1 cellular context compared by ENCODE assay signal in the genomic region with DNA sequence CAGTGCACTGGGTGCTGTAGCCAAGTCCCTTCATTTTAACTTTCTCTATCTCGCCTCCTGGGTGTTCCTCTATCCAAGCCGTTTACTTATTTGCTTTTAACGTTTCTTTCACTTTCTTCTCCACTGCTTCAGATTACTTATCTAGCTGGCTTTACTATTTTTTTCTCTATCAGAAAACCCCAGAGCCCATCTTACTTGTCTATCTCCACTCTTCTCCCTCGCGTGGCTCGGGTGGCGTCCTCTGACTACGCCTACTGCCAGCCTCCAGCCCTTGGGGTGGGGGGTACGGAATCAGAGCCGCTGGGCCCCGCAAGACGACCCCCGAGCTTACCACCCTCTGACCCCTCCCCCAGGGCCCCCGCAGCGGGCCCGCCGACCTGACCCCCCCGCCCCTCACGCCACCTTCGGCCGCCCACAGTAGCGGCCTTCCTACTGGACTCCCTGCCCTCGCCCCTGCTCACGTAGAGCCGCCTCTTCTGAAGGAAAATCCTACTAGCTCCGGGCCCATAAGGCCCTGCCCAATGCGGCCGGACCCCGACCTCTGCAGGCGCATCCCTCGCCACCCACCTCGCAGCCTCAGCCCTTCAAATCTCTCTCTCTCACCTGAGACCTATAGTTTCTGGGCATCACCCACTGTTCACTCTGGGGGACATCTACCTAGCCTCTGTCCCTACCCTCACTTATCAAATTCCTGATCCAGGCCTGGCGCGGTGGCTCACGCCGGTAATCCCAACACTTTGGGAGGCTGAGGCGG.
A peak's percentile ranks its signal among the peaks of the same experiment; 100 is the strongest.
TF ChIP-seq lines count a peak whose summit lies in the region.

No MANE protein-coding gene starts in this region.

TF ChIP-seq in HepG2, 621 proteins besides CTCF, POLR2A, EP300 and RAD21 (continued from another document and continues in another):
- TF ChIP-seq ZBED4 (CRISPR knock-in tag; IDR thresholded peaks at IDR 0.05; ENCODE audit: borderline replicate concordance) (peak; percentile 77; the same call in 1 of the 2 replicates), ZSCAN25 (CRISPR knock-in tag; IDR thresholded peaks at IDR 0.05) (peak; percentile 90; the same call in 1 of the 2 replicates), SIN3A (IDR thresholded peaks at IDR 0.05; ENCODE audit: borderline replicate concordance, low read depth, low read length) (peak; percentile 42; the same call in 1 of the 2 replicates), YY1 (IDR thresholded peaks at IDR 0.05; ENCODE audit: insufficient read depth, insufficient replicate concordance, low read depth, low read length) (peak; percentile 42), HDAC2 (CRISPR knock-in tag; IDR thresholded peaks at IDR 0.05) (0 out of 2 replicates have a peak, but pooled peaks have one; percentile 46), MXI1 (IDR thresholded peaks at IDR 0.05; ENCODE audit: borderline replicate concordance, low read depth, low read length) (peak; percentile 57; the same call in 1 of the 3 replicates), ZBTB40 (IDR thresholded peaks at IDR 0.05) (no peak), ZBTB40 (CRISPR knock-in tag; IDR thresholded peaks at IDR 0.05) (0 out of 2 replicates have a peak, but pooled peaks have one; percentile 23), ZFX (CRISPR knock-in tag; IDR thresholded peaks at IDR 0.05; ENCODE audit: low read depth) (peak; percentile 83), SOX13 (IDR thresholded peaks at IDR 0.05) (no peak), SOX13 (CRISPR knock-in tag; conservative IDR thresholded peaks at IDR 0.05 in 1 of 2, IDR thresholded peaks at IDR 0.05 in 1 of 2) (0 out of 4 replicates have a peak, but pooled peaks of 1 of the 2 experiments have one; percentile 20), ZNF17 (CRISPR knock-in tag; IDR thresholded peaks at IDR 0.05) (no peak), ZNF382 (CRISPR knock-in tag; IDR thresholded peaks at IDR 0.05; ENCODE audit: borderline replicate concordance) (no peak), MAZ (IDR thresholded peaks at IDR 0.05; ENCODE audit: borderline replicate concordance, low read depth, low read length) (0 out of 2 replicates have a peak, but pooled peaks have one; percentile 30), MAZ (CRISPR knock-in tag; IDR thresholded peaks at IDR 0.05; ENCODE audit: low read depth) (no peak), HES4 (CRISPR knock-in tag; IDR thresholded peaks at IDR 0.05; ENCODE audit: borderline replicate concordance) (0 out of 2 replicates have a peak, but pooled peaks have one; percentile 48), FOXO1 (CRISPR knock-in tag; IDR thresholded peaks at IDR 0.05) (peak; percentile 23; the same call in 1 of the 2 replicates), ADNP (CRISPR knock-in tag; IDR thresholded peaks at IDR 0.05) (0 out of 2 replicates have a peak, but pooled peaks have one; percentile 8), NR2F6 (IDR thresholded peaks at IDR 0.05) (0 out of 2 replicates have a peak, but pooled peaks have one; percentile 0), NR2F6 (CRISPR knock-in tag; IDR thresholded peaks at IDR 0.05) (0 out of 2 replicates have a peak, but pooled peaks have one; percentile 11), ZNF768 (CRISPR knock-in tag; IDR thresholded peaks at IDR 0.05) (peak; percentile 32; the same call in 1 of the 2 replicates), TGIF2 (CRISPR knock-in tag; IDR thresholded peaks at IDR 0.05) (0 out of 2 replicates have a peak, but pooled peaks have one; percentile 12), RAD51 (IDR thresholded peaks at IDR 0.05; ENCODE audit: borderline replicate concordance) (no peak), STAG1 (CRISPR knock-in tag; IDR thresholded peaks at IDR 0.05) (0 out of 2 replicates have a peak, but pooled peaks have one; percentile 11), CREB1 (IDR thresholded peaks at IDR 0.05) (no peak), CREB1 (CRISPR knock-in tag; IDR thresholded peaks at IDR 0.05) (no peak), ZNF709 (CRISPR knock-in tag; IDR thresholded peaks at IDR 0.05) (no peak), AGO2 (optimal IDR thresholded peaks at IDR 0.05; ENCODE audit: low read depth, low read length) (no peak), ZNF772 (CRISPR knock-in tag; IDR thresholded peaks at IDR 0.05) (peak; percentile 64; the same call in 1 of the 2 replicates), ARHGAP35 (CRISPR knock-in tag; IDR thresholded peaks at IDR 0.05; ENCODE audit: borderline replicate concordance) (0 out of 2 replicates have a peak, but pooled peaks have one; percentile 53), SNAI1 (CRISPR knock-in tag; IDR thresholded peaks at IDR 0.05; ENCODE audit: borderline replicate concordance) (peak; percentile 15; the same call in 1 of the 2 replicates), ZMYM3 (CRISPR knock-in tag; IDR thresholded peaks at IDR 0.05) (peak; percentile 91), HOXA7 (CRISPR knock-in tag; IDR thresholded peaks at IDR 0.05) (no peak), CBX5 (CRISPR knock-in tag; IDR thresholded peaks at IDR 0.05; ENCODE audit: borderline replicate concordance) (no peak), TIGD3 (CRISPR knock-in tag; IDR thresholded peaks at IDR 0.05; ENCODE audit: borderline replicate concordance) (0 out of 2 replicates have a peak, but pooled peaks have one; percentile 49), ZNF441 (CRISPR knock-in tag; IDR thresholded peaks at IDR 0.05; ENCODE audit: borderline replicate concordance) (peak; percentile 55; the same call in 1 of the 2 replicates), KAT2B (IDR thresholded peaks at IDR 0.05; ENCODE audit: borderline replicate concordance, low read depth, low read length) (no peak), ZNF644 (CRISPR knock-in tag; IDR thresholded peaks at IDR 0.05; ENCODE audit: low read depth) (no peak)
- TF ChIP-seq, protein P1, sequence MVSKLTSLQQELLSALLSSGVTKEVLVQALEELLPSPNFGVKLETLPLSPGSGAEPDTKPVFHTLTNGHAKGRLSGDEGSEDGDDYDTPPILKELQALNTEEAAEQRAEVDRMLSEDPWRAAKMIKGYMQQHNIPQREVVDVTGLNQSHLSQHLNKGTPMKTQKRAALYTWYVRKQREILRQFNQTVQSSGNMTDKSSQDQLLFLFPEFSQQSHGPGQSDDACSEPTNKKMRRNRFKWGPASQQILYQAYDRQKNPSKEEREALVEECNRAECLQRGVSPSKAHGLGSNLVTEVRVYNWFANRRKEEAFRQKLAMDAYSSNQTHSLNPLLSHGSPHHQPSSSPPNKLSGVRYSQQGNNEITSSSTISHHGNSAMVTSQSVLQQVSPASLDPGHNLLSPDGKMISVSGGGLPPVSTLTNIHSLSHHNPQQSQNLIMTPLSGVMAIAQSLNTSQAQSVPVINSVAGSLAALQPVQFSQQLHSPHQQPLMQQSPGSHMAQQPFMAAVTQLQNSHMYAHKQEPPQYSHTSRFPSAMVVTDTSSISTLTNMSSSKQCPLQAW (CRISPR knock-in tag; IDR thresholded peaks at IDR 0.05) = 0 out of 2 replicates have a peak, but pooled peaks have one; percentile 3
- TF ChIP-seq, protein P2, sequence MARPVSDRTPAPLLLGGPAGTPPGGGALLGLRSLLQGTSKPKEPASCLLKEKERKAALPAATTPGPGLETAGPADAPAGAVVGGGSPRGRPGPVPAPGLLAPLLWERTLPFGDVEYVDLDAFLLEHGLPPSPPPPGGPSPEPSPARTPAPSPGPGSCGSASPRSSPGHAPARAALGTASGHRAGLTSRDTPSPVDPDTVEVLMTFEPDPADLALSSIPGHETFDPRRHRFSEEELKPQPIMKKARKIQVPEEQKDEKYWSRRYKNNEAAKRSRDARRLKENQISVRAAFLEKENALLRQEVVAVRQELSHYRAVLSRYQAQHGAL (CRISPR knock-in tag; IDR thresholded peaks at IDR 0.05; ENCODE audit: not compliant biosample characterization) = no peak
- TF ChIP-seq, protein P3, sequence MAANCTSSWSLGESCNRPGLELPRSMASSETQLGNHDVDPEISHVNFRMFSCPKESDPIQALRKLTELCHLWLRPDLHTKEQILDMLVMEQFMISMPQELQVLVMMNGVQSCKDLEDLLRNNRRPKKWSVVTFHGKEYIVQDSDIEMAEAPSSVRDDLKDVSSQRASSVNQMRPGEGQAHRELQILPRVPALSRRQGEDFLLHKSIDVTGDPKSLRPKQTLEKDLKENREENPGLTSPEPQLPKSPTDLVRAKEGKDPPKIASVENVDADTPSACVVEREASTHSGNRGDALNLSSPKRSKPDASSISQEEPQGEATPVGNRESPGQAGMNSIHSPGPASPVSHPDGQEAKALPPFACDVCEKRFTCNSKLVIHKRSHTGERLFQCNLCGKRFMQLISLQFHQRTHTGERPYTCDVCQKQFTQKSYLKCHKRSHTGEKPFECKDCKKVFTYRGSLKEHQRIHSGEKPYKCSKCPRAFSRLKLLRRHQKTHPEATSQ (CRISPR knock-in tag; IDR thresholded peaks at IDR 0.05; ENCODE audit: borderline replicate concordance) = 0 out of 2 replicates have a peak, but pooled peaks have one; percentile 12
